In genomic region chr1:173701299-173701698, GRCh38 we compare ENCODE assay signal across 3 cellular contexts. TPM values are rescaled to one million over a fixed set of nuclear protein-coding genes. Genes with fewer than 3 reads are reported as not detected.
"Had no signal": no experiment of that assay in that cellular context is flagged by ENCODE, and none has a peak within 500 bp of the region (broad histone marks: within the 10 kb centered on the region; RNA-seq: fewer than 3 reads in every experiment).

No MANE protein-coding gene starts in this region.

RNA-seq across cellular contexts. Expression of gene ANKRD45, which starts 31.6 kb away (rescaled TPM):
- total RNA-seq: LHCN-M2, MCF 10A, NCI-H460 had no signal
